19 cellular contexts compared by ENCODE assay signal in genomic region chr3:135917076-135917475, GRCh38. TPM values are rescaled to one million over a fixed set of nuclear protein-coding genes. Genes with fewer than 3 reads are reported as not detected.
DNase-seq lines count a peak whose midpoint lies in the region; ATAC-seq, FAIRE-seq and TF ChIP-seq lines count a peak whose summit lies in the region.
"Had no signal": no experiment of that assay in that cellular context is flagged by ENCODE, and none has a peak within 500 bp of the region (broad histone marks: within the 10 kb centered on the region; RNA-seq: fewer than 3 reads in every experiment).

No MANE protein-coding gene starts in this region.

- H3K14ac ChIP-seq in trophoblast cell (ENCODE audit: low read length): no peak overlapping the region

- intact Hi-C loops in Right ventricle myocardium superior (cut with DNase I): loop anchor here (5.0 kb wide), 1 partner anchor 125 kb away; no protein-coding TSS in a partner anchor
- intact Hi-C loops in gastrocnemius medialis (cut with DNase I; ENCODE audit: low total_unique reads): no loop called here

- no peak for TF ChIP-seq CTCF in right atrium auricular region (IDR thresholded peaks at IDR 0.05)
- TF ChIP-seq CTCF in keratinocyte (optimal IDR thresholded peaks at IDR 0.05 in 1 of 3, IDR thresholded peaks at IDR 0.05 in 1 of 3, conservative IDR thresholded peaks at IDR 0.05 in 1 of 3; ENCODE audit: extremely low read depth in 1 of 3, insufficient read depth in 2 of 3, low read length in 3 of 3): no peak
- TF ChIP-seq CTCF in gastrocnemius medialis (IDR thresholded peaks at IDR 0.05 in 4 of 5, conservative IDR thresholded peaks at IDR 0.05 in 1 of 5): no peak
- no peak for TF ChIP-seq CTCF in gastroesophageal sphincter (IDR thresholded peaks at IDR 0.05)

- H3K4me3 ChIP-seq in right atrium auricular region: no peak overlapping the region
- no peak overlapping the region for H3K4me3 ChIP-seq in keratinocyte (ENCODE audit: control insufficient read depth in 2 of 3, extremely low read depth in 1 of 3, insufficient read depth in 2 of 3, low read depth in 1 of 3, low read length in 3 of 3)
- H3K4me3 ChIP-seq in gastrocnemius medialis: no peak overlapping the region
- no peak overlapping the region for H3K4me3 ChIP-seq in trophoblast cell (ENCODE audit: low read depth, low read length)
- no peak overlapping the region for H3K4me3 ChIP-seq in gastroesophageal sphincter
- H3K4me3 ChIP-seq: MG63 had no signal

- peak; percentile 23 for FAIRE-seq in keratinocyte (lab: Jason Lieb, UNC)
- FAIRE-seq: D721Med, GM19239, H54 had no signal

- no peak overlapping the region for H4K8ac ChIP-seq in trophoblast cell (ENCODE audit: low read depth, low read length)

- H3K27me3 ChIP-seq in right atrium auricular region (no peaks in the 10 kb centered on the region), keratinocyte (ENCODE audit: control insufficient read depth, extremely low read depth, insufficient read depth, low read length) (no peaks in the 10 kb centered on the region), gastrocnemius medialis (no peaks in the 10 kb centered on the region), trophoblast cell (ENCODE audit: insufficient read depth, low read length) (no peaks in the 10 kb centered on the region), gastroesophageal sphincter (no peaks in the 10 kb centered on the region)

- H2BK5ac ChIP-seq in trophoblast cell (ENCODE audit: low read depth, low read length, poor library complexity): no peak overlapping the region

- TF ChIP-seq POLR2A in gastrocnemius medialis (IDR thresholded peaks at IDR 0.05) (no peak), gastroesophageal sphincter (IDR thresholded peaks at IDR 0.05) (no peak)

- no peak overlapping the region for H2BK12ac ChIP-seq in trophoblast cell (ENCODE audit: low read length)

- dilution Hi-C loops in keratinocyte (cut with MboI; ENCODE audit: extremely low pct_ligation_motif_present, low sequenced_read_pairs): no loop called here

- H3K36me3 ChIP-seq in right atrium auricular region: no peaks in the 10 kb centered on the region
- no peaks in the 10 kb centered on the region for H3K36me3 ChIP-seq in keratinocyte (ENCODE audit: control insufficient read depth in 2 of 2, extremely low read depth in 1 of 2, insufficient read depth in 2 of 2, low read length in 2 of 2)
- H3K36me3 ChIP-seq in gastrocnemius medialis: no peaks in the 10 kb centered on the region
- no peaks in the 10 kb centered on the region for H3K36me3 ChIP-seq in trophoblast cell (ENCODE audit: control insufficient read depth in 1 of 2, insufficient read depth in 2 of 2, low read length in 2 of 2)
- H3K36me3 ChIP-seq in gastroesophageal sphincter: no peaks in the 10 kb centered on the region
- H3K36me3 ChIP-seq: MG63 had no signal

- H3K27ac ChIP-seq in right atrium auricular region: no peak overlapping the region
- no peak overlapping the region for H3K27ac ChIP-seq in keratinocyte (ENCODE audit: control insufficient read depth, insufficient read depth, low read length)
- peak overlapping the region in 3 of 4 donors; percentile 4 to 65 (median 59) for H3K27ac ChIP-seq in gastrocnemius medialis
- no peak overlapping the region for H3K27ac ChIP-seq in trophoblast cell (ENCODE audit: low read depth, low read length)
- H3K27ac ChIP-seq in gastroesophageal sphincter: no peak overlapping the region

- H2AFZ ChIP-seq in keratinocyte (ENCODE audit: control insufficient read depth, low read length) (peak overlapping the region; percentile 69), trophoblast cell (ENCODE audit: insufficient read depth, low read length, poor library complexity) (no peak overlapping the region)

- H3K4me2 ChIP-seq in keratinocyte (ENCODE audit: control insufficient read depth, extremely low read depth, insufficient read depth, low read depth, low read length) (no peak overlapping the region), trophoblast cell (ENCODE audit: low read length) (no peak overlapping the region)

- no peak overlapping the region for H4K91ac ChIP-seq in trophoblast cell (ENCODE audit: low read depth, low read length)

- H2BK120ac ChIP-seq in trophoblast cell (ENCODE audit: insufficient read depth, low read length, poor library complexity): no peak overlapping the region

- no peaks in the 10 kb centered on the region for H3K9me3 ChIP-seq in right atrium auricular region
- no peaks in the 10 kb centered on the region for H3K9me3 ChIP-seq in keratinocyte (ENCODE audit: control insufficient read depth, low read depth, low read length)
- no peaks in the 10 kb centered on the region for H3K9me3 ChIP-seq in gastrocnemius medialis
- H3K9me3 ChIP-seq in trophoblast cell (ENCODE audit: insufficient read depth, low read depth, low read length): no peaks in the 10 kb centered on the region
- H3K9me3 ChIP-seq in gastroesophageal sphincter: no peaks in the 10 kb centered on the region
- H3K9me3 ChIP-seq: MG63 had no signal

- H3K4ac ChIP-seq in trophoblast cell (ENCODE audit: low read depth, low read length): no peak overlapping the region

- no peak for DNase-seq in Right ventricle myocardium superior
- DNase-seq in right atrium auricular region (ENCODE audit: low spot score): no peak
- peak; percentile 33 to 60 for DNase-seq in cerebellar nuclear complex (lab: John Stamatoyannopoulos, UW)
- no peak for DNase-seq in keratinocyte (ENCODE audit: low read depth, low spot score)
- DNase-seq in gastrocnemius medialis: peak in 1 of 2 donors; percentile 51
- no peak for DNase-seq in trophoblast cell
- DNase-seq in OCI-M1 (lab: John Stamatoyannopoulos, UW): no peak
- DNase-seq: DMS53, GF-D8, MG63, NCI-H1436, NCI-H187 treated with DMSO at 0.1 percent for 48 hours, NCI-H2107, NCI-H446 treated with DMSO at 0.1 percent for 48 hours, NCI-H526 treated with DMSO at 0.1 percent for 48 hours had no signal

- no peaks in the 10 kb centered on the region for H3K9me1 ChIP-seq in keratinocyte (ENCODE audit: control insufficient read depth, extremely low read depth, insufficient read depth, low read length)

- no peaks in the 10 kb centered on the region for H4K20me1 ChIP-seq in keratinocyte (ENCODE audit: control insufficient read depth, extremely low read depth, insufficient read depth, low read length)

- no CpG with 5 or more reads among the region's 3 CpGs for WGBS in trophoblast cell (ENCODE audit: extremely low coverage, insufficient coverage, insufficient read length)
- 40 to 50% methylated on average over 1 of the region's 3 CpGs for WGBS in gastroesophageal sphincter (ENCODE audit: low coverage in 1 of 2), 2 donors

- no peak overlapping the region for H4K12ac ChIP-seq in trophoblast cell (ENCODE audit: low read depth, low read length)

- H3K23ac ChIP-seq in trophoblast cell (ENCODE audit: low read length): no peak overlapping the region

- ATAC-seq in Right ventricle myocardium superior (ENCODE audit: poor library complexity) (peak; percentile 69), gastrocnemius medialis (peak; percentile 52 to 66), gastroesophageal sphincter (no peak)

- H3K4me1 ChIP-seq in right atrium auricular region (no peaks in the 10 kb centered on the region), keratinocyte (ENCODE audit: control insufficient read depth, extremely low read depth, insufficient read depth, low read length) (peaks cover 9% of the 10 kb centered on the region), gastrocnemius medialis (peaks cover 0 to 15% of the 10 kb centered on the region in 2 donors), trophoblast cell (ENCODE audit: control insufficient read depth in 1 of 2, insufficient read depth in 2 of 2, low read length in 2 of 2) (no peaks in the 10 kb centered on the region), gastroesophageal sphincter (no peaks in the 10 kb centered on the region)

- no peak overlapping the region for H2AK5ac ChIP-seq in trophoblast cell (ENCODE audit: low read length)

- no peak overlapping the region for H3K9ac ChIP-seq in keratinocyte (ENCODE audit: control insufficient read depth, extremely low read depth, insufficient read depth, low read length)
- H3K9ac ChIP-seq in trophoblast cell (ENCODE audit: low read length): no peak overlapping the region

- no peak for TF ChIP-seq EP300 in gastroesophageal sphincter (IDR thresholded peaks at IDR 0.05)

- H3K18ac ChIP-seq in trophoblast cell (ENCODE audit: low read length): no peak overlapping the region

- H3K79me1 ChIP-seq in trophoblast cell (ENCODE audit: low read length): no peaks in the 10 kb centered on the region

- in situ Hi-C loops in gastrocnemius medialis (cut with MboI; ENCODE audit: low sequenced_read_pairs in 4 of 4): loop anchor here in 1 of 4 donors (5.0 kb wide), 1 partner anchor 125 kb away; no protein-coding TSS in a partner anchor

- no peaks in the 10 kb centered on the region for H3K79me2 ChIP-seq in keratinocyte (ENCODE audit: control insufficient read depth, insufficient read depth, low read length)
- H3K79me2 ChIP-seq in trophoblast cell (ENCODE audit: control insufficient read depth, insufficient read depth, low read length, poor library complexity): no peaks in the 10 kb centered on the region

RNA-seq across cellular contexts. Expression of gene PPP2R3A, which starts 48.5 kb away (rescaled TPM):
- total RNA-seq in Right ventricle myocardium superior: 98.1 TPM
- 10 to 100 TPM; 49.5 to 71.9 TPM for total RNA-seq in right atrium auricular region
- polyA plus RNA-seq in keratinocyte: 10.3 to 11.8 TPM (median 11.1 TPM) in 3 replicates
- polyA plus RNA-seq in keratinocyte (2011; ENCODE audit: low read depth): 8.8 TPM
- 5.2 and 9.6 TPM in 2 replicates for polyA plus RNA-seq in keratinocyte (2011; cell fraction: cytosol; rRNA removed)
- polyA plus RNA-seq in keratinocyte (2011; cell fraction: nucleus; rRNA removed): 10.3 and 10.9 TPM in 2 replicates
- 6.7 and 10.7 TPM in 2 replicates for polyA plus RNA-seq in keratinocyte (2012; ENCODE audit: low replicate concordance)
- polyA minus RNA-seq in keratinocyte: 17.9 to 30.8 TPM (median 22.1 TPM) in 3 replicates
- 9.0 TPM for polyA minus RNA-seq in keratinocyte (2011; cell fraction: cytosol; rRNA and poly(A)+ RNA removed)
- polyA minus RNA-seq in keratinocyte (2011; cell fraction: nucleus; rRNA and poly(A)+ RNA removed): 14.4 and 29.9 TPM in 2 replicates
- 10 to 100 TPM; 16.8 to 30.3 (median 25.6) TPM for total RNA-seq in gastrocnemius medialis
- 12.6 and 13.0 TPM in 2 replicates for polyA plus RNA-seq in trophoblast cell (2013)
- 10 to 100 TPM; 22.5 to 31.8 (median 27.8) TPM for total RNA-seq in gastroesophageal sphincter

Comparison
In these comparisons a context has a peak if more than half of its experiments do, and no peak if none do; other contexts are left out.
1. DNase-seq: peak in cerebellar nuclear complex (2 of 2); none in Right ventricle myocardium superior (single experiment), right atrium auricular region (single experiment), keratinocyte (single experiment), trophoblast cell (0 of 2) and OCI-M1 (single experiment).
2. H3K27ac ChIP-seq: peak in gastrocnemius medialis (3 of 4); none in right atrium auricular region (0 of 2), keratinocyte (single experiment), trophoblast cell (single experiment) and gastroesophageal sphincter (0 of 4).